Comparison of ENCODE assay signal across 9 cellular contexts in genomic region chr19:58453743-58454142, GRCh38.
"Had no signal": no experiment of that assay in that cellular context is flagged by ENCODE, and none has a peak within 500 bp of the region (broad histone marks: within the 10 kb centered on the region; RNA-seq: fewer than 3 reads in every experiment).

No MANE protein-coding gene starts in this region.

- DNase-seq: activated CD4-positive, alpha-beta T cell treated with anti-CD3 and anti-CD28 coated beads for 4 hours; activated effector memory CD4-positive, alpha-beta T cell treated with Interleukin-2 at 50 U/mL for 16 hours; activated T-cell treated with anti-CD3 and anti-CD28 coated beads for 4 hours; foreskin melanocyte; mesendoderm; stimulated activated naive CD8-positive, alpha-beta T cell treated with anti-CD3 and anti-CD28 coated beads, Interleukin-15, amount 100 ng/mL, for 72 hours; testis had no signal

- H3K27ac Mint-ChIP-seq: stimulated activated naive CD8-positive, alpha-beta T cell treated with anti-CD3 and anti-CD28 coated beads, Interleukin-15, amount 100 ng/mL, for 72 hours; T-helper 1 cell treated with Interleukin-12 subunit alpha and Interleukin-12 subunit beta and Interleukin-4 antibody, amounts not matched to agents 30 μg/mL and 1 μg/mL, for 36 hours; WTC11 had no signal

- H3K4me3 Mint-ChIP-seq: WTC11 had no signal
